ENCODE assay signal across 20 cellular contexts in genomic region chr9:117945286-117945685, GRCh38.
DNase-seq lines count a peak whose midpoint lies in the region; ATAC-seq and TF ChIP-seq lines count a peak whose summit lies in the region.
"Had no signal": no experiment of that assay in that cellular context is flagged by ENCODE, and none has a peak within 500 bp of the region (broad histone marks: within the 10 kb centered on the region; RNA-seq: fewer than 3 reads in every experiment).

No MANE protein-coding gene starts in this region.

- no peaks in the 10 kb centered on the region for H3K9me3 ChIP-seq in neural progenitor cell (ENCODE audit: low read depth)

- peak overlapping the region; percentile 64 for H3K27ac ChIP-seq in epithelial cell of prostate
- H3K27ac ChIP-seq in neural progenitor cell: no peak overlapping the region
- H3K27ac ChIP-seq: PC-9 had no signal

- H3K9me3 Mint-ChIP-seq in neural progenitor cell: no peaks in the 10 kb centered on the region

- peaks cover 11% of the 10 kb centered on the region for H3K4me1 Mint-ChIP-seq in neural progenitor cell
- H3K4me1 Mint-ChIP-seq: CD14-positive monocyte had no signal

- H3F3A ChIP-seq in neural progenitor cell (ENCODE audit: low read depth): no peaks in the 10 kb centered on the region

- H3K27me3 ChIP-seq in neural progenitor cell: no peaks in the 10 kb centered on the region

- H3K9ac ChIP-seq in neural progenitor cell: no peak overlapping the region

- DNase-seq in DMS79 (lab: John Stamatoyannopoulos, UW) (peak; percentile 61), NCI-H69 (lab: John Stamatoyannopoulos, UW) (peak; percentile 52), epithelial cell of prostate (ENCODE audit: low read depth, low spot score) (peak; percentile 20), LoVo (ENCODE audit: low spot score) (no peak), medulla oblongata (ENCODE audit: extremely low spot score) (no peak), neural progenitor cell (ENCODE audit: low spot score) (no peak)
- DNase-seq in stimulated activated CD4-positive, alpha-beta T cell treated with anti-CD3 and anti-CD28 coated beads, Interleukin-15, amount 100 ng/mL, for 24 hours: no peak
- DNase-seq: AML-193, DMS53, NCI-H2029 treated with DMSO at 0.1 percent for 48 hours, NCI-H446 treated with DMSO at 0.1 percent for 48 hours, NCI-H526 treated with DMSO at 0.1 percent for 48 hours, PC-9, RPMI8226, SHP77, SW 1271 had no signal

- H3K4me3 ChIP-seq in neural progenitor cell: no peak overlapping the region
- H3K4me3 ChIP-seq: K562, PC-9 had no signal

- H3K27me3 Mint-ChIP-seq in neural progenitor cell (ENCODE audit: insufficient read depth, low read depth): no peaks in the 10 kb centered on the region

- H3K4me2 ChIP-seq in neural progenitor cell: no peak overlapping the region
- H3K4me2 ChIP-seq: PC-9 had no signal

- ATAC-seq in GM19324 (IDR thresholded peaks at IDR 0.05; ENCODE audit: low FRiP score, unreplicated experiment): peak; percentile 60
- ATAC-seq: HCT116, K562 had no signal

- no peaks in the 10 kb centered on the region for H3K79me2 ChIP-seq in neural progenitor cell (ENCODE audit: low read depth)

- no peak overlapping the region for H2AFZ ChIP-seq in neural progenitor cell (replicated peaks)
- H2AFZ ChIP-seq: PC-9 had no signal

- no peak overlapping the region for H3K27ac Mint-ChIP-seq in neural progenitor cell
- H3K27ac Mint-ChIP-seq: CD14-positive monocyte had no signal

- no peaks in the 10 kb centered on the region for H4K20me1 ChIP-seq in neural progenitor cell (ENCODE audit: low read depth)

- H3K4me1 ChIP-seq in neural progenitor cell: no peaks in the 10 kb centered on the region

- H3K36me3 Mint-ChIP-seq in neural progenitor cell: no peaks in the 10 kb centered on the region
- H3K36me3 Mint-ChIP-seq: CD14-positive monocyte had no signal

- no peak overlapping the region for H3K4me3 Mint-ChIP-seq in neural progenitor cell
- H3K4me3 Mint-ChIP-seq: CD14-positive monocyte had no signal

- no peak for TF ChIP-seq CTCF in neural progenitor cell (IDR thresholded peaks at IDR 0.05)

- H3K36me3 ChIP-seq in neural progenitor cell: no peaks in the 10 kb centered on the region

Comparison
In these comparisons a context has a peak if more than half of its experiments do, and no peak if none do; other contexts are left out.
1. DNase-seq: peak in DMS79 (single experiment), NCI-H69 (single experiment) and epithelial cell of prostate (single experiment); none in LoVo (single experiment), stimulated activated CD4-positive, alpha-beta T cell treated with anti-CD3 and anti-CD28 coated beads, Interleukin-15, amount 100 ng/mL, for 24 hours (single experiment), medulla oblongata (single experiment) and neural progenitor cell (single experiment).